8 cellular contexts compared by ENCODE assay signal in genomic region chr6:4210619-4211419, GRCh38.
DNase-seq lines count a peak whose midpoint lies in the region; ATAC-seq and TF ChIP-seq lines count a peak whose summit lies in the region.

No MANE protein-coding gene starts in this region.

- H3K4me1 Mint-ChIP-seq in osteocyte (ENCODE audit: unreplicated experiment) = peaks cover 2% of the 10 kb centered on the region

- BruUV-seq in PC-3 (replicated peaks; lab: Mats Ljungman, UMichigan) = no TSS peak

- H3K79me2 ChIP-seq in PC-3 (ENCODE audit: low read length) = no peaks in the 10 kb centered on the region

- H3K36me3 Mint-ChIP-seq in osteocyte (ENCODE audit: unreplicated experiment) = no peaks in the 10 kb centered on the region

- no peak for TF ChIP-seq POLR2A in tibial nerve (IDR thresholded peaks at IDR 0.05)

- H3K36me3 ChIP-seq in GM06990 (ENCODE audit: control insufficient read depth, insufficient read depth, low read length) (no peaks in the 10 kb centered on the region), PC-3 (ENCODE audit: low read depth, low read length) (no peaks in the 10 kb centered on the region), tibial nerve (no peaks in the 10 kb centered on the region)

- H3K4me3 ChIP-seq in GM06990 (replicated peaks; ENCODE audit: low read depth, low read length) = no peak overlapping the region
- no peak overlapping the region for H3K4me3 ChIP-seq in PC-3 (ENCODE audit: low read length)
- H3K4me3 ChIP-seq in foreskin fibroblast (ENCODE audit: low read depth in 1 of 2, low read length in 2 of 2) = no peak overlapping the region
- no peak overlapping the region for H3K4me3 ChIP-seq in tibial nerve

- no peak overlapping the region for H3K27ac ChIP-seq in PC-3 (ENCODE audit: low read length)
- H3K27ac ChIP-seq in tibial nerve = no peak overlapping the region

- TF ChIP-seq EP300 in tibial nerve (IDR thresholded peaks at IDR 0.05) = no peak

- H3K4me3 Mint-ChIP-seq in osteocyte (ENCODE audit: unreplicated experiment) = no peak overlapping the region

- 0 out of 2 replicates have a peak, but pooled peaks cover 7% of the 10 kb centered on the region for H3K9me3 ChIP-seq in PC-3 (ENCODE audit: low read length)
- H3K9me3 ChIP-seq in tibial nerve = peaks cover 0 to 5% (median 0%) of the 10 kb centered on the region in 4 donors

- H3K27ac Mint-ChIP-seq in osteocyte (ENCODE audit: unreplicated experiment) = no peak overlapping the region

- no peaks in the 10 kb centered on the region for H3F3A ChIP-seq in PC-3 (ENCODE audit: low read length, unreplicated experiment)

- H3K27me3 Mint-ChIP-seq in osteocyte (ENCODE audit: unreplicated experiment) = peaks cover 10% of the 10 kb centered on the region

- H3K27me3 ChIP-seq in GM06990 (replicated peaks; ENCODE audit: control insufficient read depth, insufficient read depth, low read length) = no peaks in the 10 kb centered on the region
- H3K27me3 ChIP-seq in PC-3 (ENCODE audit: low read length) = no peaks in the 10 kb centered on the region
- H3K27me3 ChIP-seq in tibial nerve = no peaks in the 10 kb centered on the region

- H3K4me2 ChIP-seq in PC-3 (ENCODE audit: low read length) = no peak overlapping the region

- H3K4me1 ChIP-seq in PC-3 (ENCODE audit: insufficient read depth, low read length) = no peaks in the 10 kb centered on the region
- no peaks in the 10 kb centered on the region for H3K4me1 ChIP-seq in tibial nerve

- WGBS in tibial nerve, 2 donors = 44 to 55% methylated on average over 5 of the region's 5 CpGs

- H3K9me3 Mint-ChIP-seq in osteocyte (ENCODE audit: unreplicated experiment) = peaks cover 4% of the 10 kb centered on the region

- H2AFZ ChIP-seq in PC-3 (ENCODE audit: low read length) = peak overlapping the region; percentile 44; the same call in 1 of the 2 replicates

- CTCF ChIA-PET in PC-3 (lab: Charles Lee) = interaction anchor here (0.6 to 1.4 kb wide), 4 partner anchors 37 to 173 kb away, joined by 3 to 17 read pairs (median 4); no protein-coding TSS in a partner anchor

- peak; percentile 72 for TF ChIP-seq CTCF in GM06990 (IDR thresholded peaks at IDR 0.05; ENCODE audit: insufficient read depth, low read length, poor library complexity, severe bottlenecking)
- peak; percentile 79 for TF ChIP-seq CTCF in PC-3 (conservative IDR thresholded peaks at IDR 0.05; ENCODE audit: low read depth, low read length)
- TF ChIP-seq CTCF in foreskin fibroblast (IDR thresholded peaks at IDR 0.05; ENCODE audit: low read depth, low read length) = peak; percentile 75
- TF ChIP-seq CTCF in osteocyte (IDR thresholded peaks at IDR 0.05) = peak; percentile 73
- peak; percentile 44 to 66 (median 53) for TF ChIP-seq CTCF in tibial nerve (IDR thresholded peaks at IDR 0.05)

- H3K9me2 ChIP-seq in PC-3 (replicated peaks; ENCODE audit: low read length) = no peaks in the 10 kb centered on the region

- DNase-seq in GM06990 (ENCODE audit: extremely low read depth, insufficient read length) = no peak
- peak; percentile 80 for DNase-seq in PC-3
- DNase-seq in activated T-cell treated with anti-CD3 and anti-CD28 coated beads, Interleukin-2, amount 50 U/mL, for 48 hours = peak; percentile 77 to 78
- DNase-seq in foreskin fibroblast = peak; percentile 41 to 79
- no peak for DNase-seq in osteocyte (ENCODE audit: extremely low spot score, unreplicated experiment)
- DNase-seq in tibial nerve (ENCODE audit: low spot score in 2 of 2) = peak; percentile 45 to 70

- H3K9ac ChIP-seq in PC-3 (ENCODE audit: low read length) = no peak overlapping the region

- POLR2A ChIA-PET in PC-3 (lab: Charles Lee; ENCODE audit: unreplicated experiment) = no interaction called here

- no peaks in the 10 kb centered on the region for H4K20me1 ChIP-seq in PC-3 (ENCODE audit: low read length)

- ATAC-seq in HG02981 (IDR thresholded peaks at IDR 0.05; ENCODE audit: unreplicated experiment) (peak; percentile 80), PC-3 (peak; percentile 93), HG03439 (IDR thresholded peaks at IDR 0.05; ENCODE audit: unreplicated experiment) (no peak)

- intact Hi-C loops in PC-3 (cut with micrococcal nuclease) = loop anchor here (1.0 kb wide), 3 partner anchors 47 to 156 kb away; no protein-coding TSS in a partner anchor

Comparison
In these comparisons a context has a peak if more than half of its experiments do, and no peak if none do; other contexts are left out.
1. DNase-seq: peak in PC-3 (single experiment), activated T-cell treated with anti-CD3 and anti-CD28 coated beads, Interleukin-2, amount 50 U/mL, for 48 hours (2 of 2), foreskin fibroblast (2 of 2) and tibial nerve (2 of 2); none in GM06990 (single experiment) and osteocyte (single experiment).
2. Peak in every context shown above with its lines, with median percentiles within 50 percentile points of each other: CTCF ChIP-seq.